8 cellular contexts compared by ENCODE assay signal in genomic region chr2:159497256-159497655, GRCh38.
DNase-seq lines count a peak whose midpoint lies in the region; ATAC-seq and TF ChIP-seq lines count a peak whose summit lies in the region.

No MANE protein-coding gene starts in this region.

- H3K27ac Mint-ChIP-seq in Calu3 (ENCODE audit: unreplicated experiment): peak overlapping the region; percentile 54

- DNase-seq in Calu3 (peak; percentile 35), MV-4-11 (lab: John Stamatoyannopoulos, UW) (peak; percentile 95), breast epithelium (ENCODE audit: low spot score in 2 of 2) (no peak), lower lobe of right lung (no peak), NCI-H2171 (lab: John Stamatoyannopoulos, UW) (no peak), ecto neural progenitor cell (ENCODE audit: low spot score) (no peak)

- H3K36me3 Mint-ChIP-seq in Calu3 (ENCODE audit: insufficient read depth, unreplicated experiment): peaks cover 5% of the 10 kb centered on the region

- intact Hi-C loops in Calu3 (cut with micrococcal nuclease; ENCODE audit: unreplicated experiment) (no loop called here), breast epithelium (cut with DNase I; ENCODE audit: low total_unique reads) (no loop called here), lower lobe of right lung (cut with DNase I) (no loop called here)

- H3K4me1 Mint-ChIP-seq in Calu3 (ENCODE audit: low read depth, unreplicated experiment): peaks cover 16% of the 10 kb centered on the region

- H3K27ac ChIP-seq in breast epithelium (peak overlapping the region; percentile 5 to 21), lower lobe of right lung (peak overlapping the region; percentile 13)

- peaks cover 7% of the 10 kb centered on the region for H3K9me3 Mint-ChIP-seq in Calu3 (ENCODE audit: low read depth, unreplicated experiment)

- H3K27me3 ChIP-seq in breast epithelium (no peaks in the 10 kb centered on the region), lower lobe of right lung (ENCODE audit: low read depth) (no peaks in the 10 kb centered on the region)

- CTCF ChIA-PET in Calu3 (lab: Charles Lee): no interaction called here

- H3K4me1 ChIP-seq in breast epithelium (no peaks in the 10 kb centered on the region), lower lobe of right lung (no peaks in the 10 kb centered on the region)

- H3K27me3 Mint-ChIP-seq in Calu3 (ENCODE audit: unreplicated experiment): no peaks in the 10 kb centered on the region

- H3K9me3 ChIP-seq in breast epithelium (peaks cover 1 to 5% of the 10 kb centered on the region in 2 donors), lower lobe of right lung (no peaks in the 10 kb centered on the region)

- H3K36me3 ChIP-seq in breast epithelium: no peaks in the 10 kb centered on the region
- no peaks in the 10 kb centered on the region for H3K36me3 ChIP-seq in lower lobe of right lung

- no peak overlapping the region for H3K4me3 Mint-ChIP-seq in Calu3 (ENCODE audit: low read depth, unreplicated experiment)

- H3K4me3 ChIP-seq in breast epithelium (no peak overlapping the region), lower lobe of right lung (no peak overlapping the region)

- TF ChIP-seq CTCF in Calu3 (IDR thresholded peaks at IDR 0.05; ENCODE audit: unreplicated experiment): no peak
- no peak for TF ChIP-seq CTCF in breast epithelium (IDR thresholded peaks at IDR 0.05)
- TF ChIP-seq CTCF in lower lobe of right lung (IDR thresholded peaks at IDR 0.05): no peak

- ATAC-seq in lower lobe of right lung (peak; percentile 93 to 95), HG03025 (IDR thresholded peaks at IDR 0.05; ENCODE audit: low FRiP score, unreplicated experiment) (no peak), GM18873 (IDR thresholded peaks at IDR 0.05; ENCODE audit: low FRiP score, unreplicated experiment) (no peak)

- no TSS peak for BruUV-seq in Calu3 (replicated peaks; lab: Mats Ljungman, UMichigan)

- TF ChIP-seq POLR2A in breast epithelium (IDR thresholded peaks at IDR 0.05): no peak

Comparison
In these comparisons a context has a peak if more than half of its experiments do, and no peak if none do; other contexts are left out.
1. DNase-seq: peak in Calu3 (single experiment) and MV-4-11 (single experiment); none in breast epithelium (0 of 2), lower lobe of right lung (single experiment), NCI-H2171 (single experiment) and ecto neural progenitor cell (single experiment).
2. ATAC-seq: peak in lower lobe of right lung (2 of 2); none in HG03025 (single experiment) and GM18873 (single experiment).